ENCODE assay signal across 8 cellular contexts in the genomic region with DNA sequence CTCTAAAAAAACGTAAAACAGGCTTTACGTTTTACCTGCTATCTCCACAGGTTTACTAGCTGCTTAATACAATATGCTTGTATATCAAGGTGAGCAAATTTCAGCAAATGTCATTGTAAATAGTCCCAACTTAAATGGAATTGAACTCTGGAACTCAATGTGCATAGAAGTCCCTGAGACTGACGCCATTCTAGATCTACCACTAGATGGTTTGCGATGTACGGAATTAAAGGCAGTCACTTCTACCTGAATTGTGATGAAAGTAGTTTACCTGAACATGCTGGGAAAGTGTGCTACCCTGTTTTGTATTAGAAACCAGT. TPM values are rescaled to one million over a fixed set of nuclear protein-coding genes. Genes with fewer than 3 reads are reported as not detected.
DNase-seq lines count a peak whose midpoint lies in the region; ATAC-seq and TF ChIP-seq lines count a peak whose summit lies in the region.

No MANE protein-coding gene starts in this region.

- H3K36me3 Mint-ChIP-seq in CD14-positive monocyte (peaks cover 4 to 5% of the 10 kb centered on the region in 2 donors), IgD-negative memory B cell (peaks cover 1% of the 10 kb centered on the region)

- H3K4me1 Mint-ChIP-seq in CD14-positive monocyte (peaks cover 28% of the 10 kb centered on the region), IgD-negative memory B cell (peaks cover 18 to 34% (median 29%) of the 10 kb centered on the region in 3 donors)

- peak overlapping the region; percentile 96 to 97 for H3K4me3 Mint-ChIP-seq in CD14-positive monocyte
- H3K4me3 Mint-ChIP-seq in IgD-negative memory B cell, result peak overlapping the region; percentile 92 to 98 (median 98)

- H3K27me3 Mint-ChIP-seq in CD14-positive monocyte (ENCODE audit: low read depth in 3 of 3) (peaks cover 0 to 6% (median 0%) of the 10 kb centered on the region in 3 donors), IgD-negative memory B cell (no peaks in the 10 kb centered on the region)

- peaks cover 0 to 1% (median 0%) of the 10 kb centered on the region in 7 donors for H3K9me3 Mint-ChIP-seq in CD14-positive monocyte
- H3K9me3 Mint-ChIP-seq in IgD-negative memory B cell, result no peaks in the 10 kb centered on the region

- H3K27ac Mint-ChIP-seq in CD14-positive monocyte (peak overlapping the region in 6 of 7 donors; percentile 99 to 100 (median 99)), IgD-negative memory B cell (peak overlapping the region; percentile 98 to 100 (median 98))

- intact Hi-C loops in CD14-positive monocyte (cut with micrococcal nuclease), result no loop called here

- no peak for TF ChIP-seq CTCF in CD14-positive monocyte (IDR thresholded peaks at IDR 0.05)

- DNase-seq in CD14-positive monocyte (ENCODE audit: low spot score) (no peak), kidney glomerular epithelial cell (lab: John Stamatoyannopoulos, UW) (peak; percentile 14), substantia nigra (lab: John Stamatoyannopoulos, UW) (no peak), NK-92 (lab: John Stamatoyannopoulos, UW; ENCODE audit: unreplicated experiment) (no peak), GF-D8 (lab: John Stamatoyannopoulos, UW) (no peak)

- ATAC-seq in HG02610 (IDR thresholded peaks at IDR 0.05; ENCODE audit: unreplicated experiment), result no peak

- H3K27ac ChIP-seq in angular gyrus (ENCODE audit: low read depth, low read length) (peak overlapping the region; percentile 57), substantia nigra (ENCODE audit: low read depth, low read length, poor library complexity, severe bottlenecking) (peak overlapping the region; percentile 89)

RNA-seq across cellular contexts. Expression of gene SNX13, which starts 0.8 kb away (rescaled TPM):
- polyA plus RNA-seq in CD14-positive monocyte, result 10 to 100 TPM; 17.4 to 31.3 TPM
- 12.1 TPM for polyA plus RNA-seq in IgD-negative memory B cell
